ENCODE assay signal across 1 cellular context in the genomic region with DNA sequence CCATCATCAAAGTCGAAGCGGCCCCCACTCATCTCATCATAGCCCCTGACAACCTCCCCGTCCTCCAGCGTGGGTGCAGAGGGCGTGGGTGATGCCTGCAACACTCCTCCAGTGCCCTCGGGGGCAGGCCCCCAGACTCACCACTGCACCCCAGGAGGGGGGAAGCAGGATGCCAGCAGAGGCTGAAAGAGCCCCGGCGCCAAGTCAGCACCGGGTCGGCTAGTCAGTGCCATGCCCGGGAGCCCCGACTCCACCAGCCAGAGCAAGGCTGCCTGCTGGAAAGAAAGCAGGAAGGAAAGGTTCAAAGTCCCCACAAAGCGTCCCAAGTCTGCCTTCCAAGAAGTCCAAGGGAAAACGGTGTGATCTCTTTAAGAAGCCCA.
TF ChIP-seq lines count a peak whose summit lies in the region.

No MANE protein-coding gene starts in this region.

TF ChIP-seq in GM12878, 131 proteins besides CTCF, POLR2A, EP300 and RAD21 (continued from another document):
- TF ChIP-seq, protein P1, sequence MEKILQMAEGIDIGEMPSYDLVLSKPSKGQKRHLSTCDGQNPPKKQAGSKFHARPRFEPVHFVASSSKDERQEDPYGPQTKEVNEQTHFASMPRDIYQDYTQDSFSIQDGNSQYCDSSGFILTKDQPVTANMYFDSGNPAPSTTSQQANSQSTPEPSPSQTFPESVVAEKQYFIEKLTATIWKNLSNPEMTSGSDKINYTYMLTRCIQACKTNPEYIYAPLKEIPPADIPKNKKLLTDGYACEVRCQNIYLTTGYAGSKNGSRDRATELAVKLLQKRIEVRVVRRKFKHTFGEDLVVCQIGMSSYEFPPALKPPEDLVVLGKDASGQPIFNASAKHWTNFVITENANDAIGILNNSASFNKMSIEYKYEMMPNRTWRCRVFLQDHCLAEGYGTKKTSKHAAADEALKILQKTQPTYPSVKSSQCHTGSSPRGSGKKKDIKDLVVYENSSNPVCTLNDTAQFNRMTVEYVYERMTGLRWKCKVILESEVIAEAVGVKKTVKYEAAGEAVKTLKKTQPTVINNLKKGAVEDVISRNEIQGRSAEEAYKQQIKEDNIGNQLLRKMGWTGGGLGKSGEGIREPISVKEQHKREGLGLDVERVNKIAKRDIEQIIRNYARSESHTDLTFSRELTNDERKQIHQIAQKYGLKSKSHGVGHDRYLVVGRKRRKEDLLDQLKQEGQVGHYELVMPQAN (conservative IDR thresholded peaks at IDR 0.05) = no peak
- TF ChIP-seq BCL11A (IDR thresholded peaks at IDR 0.05; ENCODE audit: low read depth, low read length) = no peak
- TF ChIP-seq, protein P2, sequence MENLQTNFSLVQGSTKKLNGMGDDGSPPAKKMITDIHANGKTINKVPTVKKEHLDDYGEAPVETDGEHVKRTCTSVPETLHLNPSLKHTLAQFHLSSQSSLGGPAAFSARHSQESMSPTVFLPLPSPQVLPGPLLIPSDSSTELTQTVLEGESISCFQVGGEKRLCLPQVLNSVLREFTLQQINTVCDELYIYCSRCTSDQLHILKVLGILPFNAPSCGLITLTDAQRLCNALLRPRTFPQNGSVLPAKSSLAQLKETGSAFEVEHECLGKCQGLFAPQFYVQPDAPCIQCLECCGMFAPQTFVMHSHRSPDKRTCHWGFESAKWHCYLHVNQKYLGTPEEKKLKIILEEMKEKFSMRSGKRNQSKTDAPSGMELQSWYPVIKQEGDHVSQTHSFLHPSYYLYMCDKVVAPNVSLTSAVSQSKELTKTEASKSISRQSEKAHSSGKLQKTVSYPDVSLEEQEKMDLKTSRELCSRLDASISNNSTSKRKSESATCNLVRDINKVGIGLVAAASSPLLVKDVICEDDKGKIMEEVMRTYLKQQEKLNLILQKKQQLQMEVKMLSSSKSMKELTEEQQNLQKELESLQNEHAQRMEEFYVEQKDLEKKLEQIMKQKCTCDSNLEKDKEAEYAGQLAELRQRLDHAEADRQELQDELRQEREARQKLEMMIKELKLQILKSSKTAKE (IDR thresholded peaks at IDR 0.05; ENCODE audit: low read depth, poor library complexity, severe bottlenecking) = no peak
- TF ChIP-seq ATF7 (IDR thresholded peaks at IDR 0.05; ENCODE audit: low read depth) = no peak
- no peak for TF ChIP-seq YY1 (IDR thresholded peaks at IDR 0.05; ENCODE audit: low read depth, low read length)
